In genomic region chr7:131298608-131298992, GRCh38 we compare ENCODE assay signal across 1 cellular context.
TF ChIP-seq lines count a peak whose summit lies in the region.

No MANE protein-coding gene starts in this region.

TF ChIP-seq in GM23338, 12 proteins besides CTCF, POLR2A, EP300 and RAD21:
- TF ChIP-seq, protein P1, sequence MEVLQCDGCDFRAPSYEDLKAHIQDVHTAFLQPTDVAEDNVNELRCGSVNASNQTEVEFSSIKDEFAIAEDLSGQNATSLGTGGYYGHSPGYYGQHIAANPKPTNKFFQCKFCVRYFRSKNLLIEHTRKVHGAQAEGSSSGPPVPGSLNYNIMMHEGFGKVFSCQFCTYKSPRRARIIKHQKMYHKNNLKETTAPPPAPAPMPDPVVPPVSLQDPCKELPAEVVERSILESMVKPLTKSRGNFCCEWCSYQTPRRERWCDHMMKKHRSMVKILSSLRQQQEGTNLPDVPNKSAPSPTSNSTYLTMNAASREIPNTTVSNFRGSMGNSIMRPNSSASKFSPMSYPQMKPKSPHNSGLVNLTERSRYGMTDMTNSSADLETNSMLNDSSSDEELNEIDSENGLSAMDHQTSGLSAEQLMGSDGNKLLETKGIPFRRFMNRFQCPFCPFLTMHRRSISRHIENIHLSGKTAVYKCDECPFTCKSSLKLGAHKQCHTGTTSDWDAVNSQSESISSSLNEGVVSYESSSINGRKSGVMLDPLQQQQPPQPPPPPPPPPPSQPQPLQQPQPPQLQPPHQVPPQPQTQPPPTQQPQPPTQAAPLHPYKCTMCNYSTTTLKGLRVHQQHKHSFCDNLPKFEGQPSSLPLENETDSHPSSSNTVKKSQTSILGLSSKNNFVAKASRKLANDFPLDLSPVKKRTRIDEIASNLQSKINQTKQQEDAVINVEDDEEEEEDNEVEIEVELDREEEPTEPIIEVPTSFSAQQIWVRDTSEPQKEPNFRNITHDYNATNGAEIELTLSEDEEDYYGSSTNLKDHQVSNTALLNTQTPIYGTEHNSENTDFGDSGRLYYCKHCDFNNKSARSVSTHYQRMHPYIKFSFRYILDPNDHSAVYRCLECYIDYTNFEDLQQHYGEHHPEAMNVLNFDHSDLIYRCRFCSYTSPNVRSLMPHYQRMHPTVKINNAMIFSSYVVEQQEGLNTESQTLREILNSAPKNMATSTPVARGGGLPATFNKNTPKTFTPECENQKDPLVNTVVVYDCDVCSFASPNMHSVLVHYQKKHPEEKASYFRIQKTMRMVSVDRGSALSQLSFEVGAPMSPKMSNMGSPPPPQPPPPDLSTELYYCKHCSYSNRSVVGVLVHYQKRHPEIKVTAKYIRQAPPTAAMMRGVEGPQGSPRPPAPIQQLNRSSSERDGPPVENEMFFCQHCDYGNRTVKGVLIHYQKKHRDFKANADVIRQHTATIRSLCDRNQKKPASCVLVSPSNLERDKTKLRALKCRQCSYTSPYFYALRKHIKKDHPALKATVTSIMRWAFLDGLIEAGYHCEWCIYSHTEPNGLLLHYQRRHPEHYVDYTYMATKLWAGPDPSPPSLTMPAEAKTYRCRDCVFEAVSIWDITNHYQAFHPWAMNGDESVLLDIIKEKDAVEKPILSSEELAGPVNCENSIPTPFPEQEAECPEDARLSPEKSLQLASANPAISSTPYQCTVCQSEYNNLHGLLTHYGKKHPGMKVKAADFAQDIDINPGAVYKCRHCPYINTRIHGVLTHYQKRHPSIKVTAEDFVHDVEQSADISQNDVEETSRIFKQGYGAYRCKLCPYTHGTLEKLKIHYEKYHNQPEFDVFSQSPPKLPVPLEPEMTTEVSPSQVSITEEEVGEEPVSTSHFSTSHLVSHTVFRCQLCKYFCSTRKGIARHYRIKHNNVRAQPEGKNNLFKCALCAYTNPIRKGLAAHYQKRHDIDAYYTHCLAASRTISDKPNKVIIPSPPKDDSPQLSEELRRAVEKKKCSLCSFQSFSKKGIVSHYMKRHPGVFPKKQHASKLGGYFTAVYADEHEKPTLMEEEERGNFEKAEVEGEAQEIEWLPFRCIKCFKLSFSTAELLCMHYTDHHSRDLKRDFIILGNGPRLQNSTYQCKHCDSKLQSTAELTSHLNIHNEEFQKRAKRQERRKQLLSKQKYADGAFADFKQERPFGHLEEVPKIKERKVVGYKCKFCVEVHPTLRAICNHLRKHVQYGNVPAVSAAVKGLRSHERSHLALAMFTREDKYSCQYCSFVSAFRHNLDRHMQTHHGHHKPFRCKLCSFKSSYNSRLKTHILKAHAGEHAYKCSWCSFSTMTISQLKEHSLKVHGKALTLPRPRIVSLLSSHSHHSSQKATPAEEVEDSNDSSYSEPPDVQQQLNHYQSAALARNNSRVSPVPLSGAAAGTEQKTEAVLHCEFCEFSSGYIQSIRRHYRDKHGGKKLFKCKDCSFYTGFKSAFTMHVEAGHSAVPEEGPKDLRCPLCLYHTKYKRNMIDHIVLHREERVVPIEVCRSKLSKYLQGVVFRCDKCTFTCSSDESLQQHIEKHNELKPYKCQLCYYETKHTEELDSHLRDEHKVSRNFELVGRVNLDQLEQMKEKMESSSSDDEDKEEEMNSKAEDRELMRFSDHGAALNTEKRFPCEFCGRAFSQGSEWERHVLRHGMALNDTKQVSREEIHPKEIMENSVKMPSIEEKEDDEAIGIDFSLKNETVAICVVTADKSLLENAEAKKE (CRISPR knock-in tag; IDR thresholded peaks at IDR 0.05): no peak
- no peak for TF ChIP-seq ZNF114 (CRISPR knock-in tag; IDR thresholded peaks at IDR 0.05)
